Comparison of ENCODE assay signal across 16 cellular contexts in the genomic region with DNA sequence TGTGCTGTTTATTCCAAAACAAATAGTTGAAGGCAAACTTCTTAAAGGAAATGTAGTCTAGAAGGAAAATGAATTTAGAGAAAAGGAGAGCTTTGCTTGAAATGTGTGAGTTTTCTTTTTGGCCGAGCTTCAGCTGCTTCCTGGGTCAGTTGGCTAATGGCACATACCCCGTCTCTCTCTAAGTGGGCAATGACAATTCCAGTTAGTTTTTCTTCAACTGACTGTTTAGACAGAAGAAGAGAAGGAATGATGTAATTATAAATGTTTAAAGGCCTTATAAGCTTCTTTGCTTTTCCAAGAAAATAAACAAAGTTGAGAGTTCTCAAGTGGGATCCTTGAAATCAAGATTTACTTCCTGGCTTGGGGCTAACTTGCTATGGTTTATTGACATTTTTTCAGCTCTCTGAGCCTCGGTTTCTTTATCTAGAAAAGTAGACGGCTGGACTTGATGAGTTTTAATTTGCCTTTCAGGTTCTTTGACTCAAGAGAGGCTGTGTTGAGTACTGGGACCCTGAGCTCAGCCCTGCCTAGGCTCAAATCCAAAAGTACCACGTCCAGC.
"Had no signal": no experiment of that assay in that cellular context is flagged by ENCODE, and none has a peak within 500 bp of the region (broad histone marks: within the 10 kb centered on the region; RNA-seq: fewer than 3 reads in every experiment).

No MANE protein-coding gene starts in this region.

- H3K9me3 ChIP-seq: body of pancreas, colonic mucosa, gastrocnemius medialis, thoracic aorta, uterus had no signal

- H3K27ac ChIP-seq: body of pancreas, colonic mucosa, gastrocnemius medialis, heart left ventricle, thoracic aorta, uterus had no signal

- H3K4me1 ChIP-seq: body of pancreas, colonic mucosa, gastrocnemius medialis, heart left ventricle, uterus had no signal

- DNase-seq: activated CD4-positive, alpha-beta T cell treated with anti-CD3 and anti-CD28 coated beads, Interleukin-2, amount 10 ng/mL, durations not matched to agents 24 days and 14 days; activated CD4-positive, CD25-positive, alpha-beta regulatory T cell; activated gamma-delta T cell treated with Interleukin-2 at 50 U/mL for 16 hours; amniotic stem cell; body of pancreas; central memory CD4-positive, alpha-beta T cell; colonic mucosa; gastrocnemius medialis; heart left ventricle; left colon; natural killer cell; nucleus accumbens; stimulated activated naive CD8-positive, alpha-beta T cell treated with anti-CD3 and anti-CD28 coated beads, Interleukin-15, amount 100 ng/mL, for 72 hours; uterus had no signal

- H3K36me3 ChIP-seq: colonic mucosa, gastrocnemius medialis, heart left ventricle, thoracic aorta, uterus had no signal

- H3K4me3 ChIP-seq: body of pancreas, colonic mucosa, gastrocnemius medialis, heart left ventricle, skin epidermis, thoracic aorta, uterus had no signal

- H3K27me3 ChIP-seq: body of pancreas, colonic mucosa, gastrocnemius medialis, heart left ventricle, uterus had no signal
